Comparison of ENCODE assay signal across 1 cellular context in the genomic region with DNA sequence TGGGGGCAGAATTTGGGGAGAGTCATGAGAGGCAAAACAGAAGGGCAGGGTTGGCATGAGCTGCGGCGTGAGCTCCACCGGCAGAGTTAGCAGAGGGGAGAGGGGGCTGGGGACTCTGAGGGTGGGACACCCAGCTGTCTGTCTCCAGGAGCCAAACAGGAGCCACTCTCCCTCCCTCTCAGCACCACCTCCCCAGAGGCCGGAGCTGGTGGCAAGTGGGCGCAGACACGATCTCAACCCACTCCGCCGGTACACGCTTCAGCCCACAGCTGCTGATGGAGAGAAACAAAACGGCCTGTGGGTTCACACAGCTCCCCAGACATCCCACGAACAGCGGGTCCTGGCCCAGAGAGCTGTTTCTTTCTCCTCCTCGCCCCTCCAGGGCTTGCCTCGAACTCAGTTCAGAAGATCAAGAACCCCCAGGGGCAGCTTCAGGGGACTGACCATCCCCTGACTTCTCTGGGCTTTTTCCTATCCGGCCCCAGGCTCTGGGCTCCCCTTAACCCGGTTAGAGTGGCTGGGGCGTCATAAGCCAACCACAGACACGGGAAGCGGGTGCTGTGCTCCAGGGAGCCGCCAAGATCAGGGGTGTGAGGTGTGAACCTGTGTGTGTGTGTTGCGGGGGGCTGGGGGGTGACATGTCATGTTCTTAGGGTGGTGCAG.
A peak's percentile ranks its signal among the peaks of the same experiment; 100 is the strongest.
TF ChIP-seq lines count a peak whose summit lies in the region.

No MANE protein-coding gene starts in this region.

TF ChIP-seq in HepG2, 621 proteins besides CTCF, POLR2A, EP300 and RAD21 (continues in another document):
- TF ChIP-seq ZNF343 (CRISPR knock-in tag; IDR thresholded peaks at IDR 0.05) (no peak), ZNF256 (CRISPR knock-in tag; conservative IDR thresholded peaks at IDR 0.05) (no peak), ZNF687 (CRISPR knock-in tag; IDR thresholded peaks at IDR 0.05) (no peak), SIX1 (CRISPR knock-in tag; IDR thresholded peaks at IDR 0.05; ENCODE audit: borderline replicate concordance) (no peak), EZH2 (conservative IDR thresholded peaks at IDR 0.05; ENCODE audit: low read depth, low read length) (no peak), ZNF451 (CRISPR knock-in tag; IDR thresholded peaks at IDR 0.05) (no peak), ZNF121 (CRISPR knock-in tag; IDR thresholded peaks at IDR 0.05) (no peak), HDAC2 (CRISPR knock-in tag; IDR thresholded peaks at IDR 0.05) (0 out of 2 replicates have a peak, but pooled peaks have one; percentile 10), ZBTB37 (CRISPR knock-in tag; IDR thresholded peaks at IDR 0.05) (no peak), ZNF382 (CRISPR knock-in tag; IDR thresholded peaks at IDR 0.05; ENCODE audit: borderline replicate concordance) (no peak), ZNF350 (CRISPR knock-in tag; IDR thresholded peaks at IDR 0.05; ENCODE audit: borderline replicate concordance, low read depth) (0 out of 2 replicates have a peak, but pooled peaks have one; percentile 18), BRCA1 (CRISPR knock-in tag; IDR thresholded peaks at IDR 0.05) (no peak), NFKB2 (CRISPR knock-in tag; IDR thresholded peaks at IDR 0.05; ENCODE audit: borderline replicate concordance) (no peak), ZNF883 (CRISPR knock-in tag; IDR thresholded peaks at IDR 0.05; ENCODE audit: not compliant biosample characterization) (no peak), MLX (CRISPR knock-in tag; IDR thresholded peaks at IDR 0.05) (no peak), HOXA9 (CRISPR knock-in tag; IDR thresholded peaks at IDR 0.05; ENCODE audit: borderline replicate concordance) (no peak), GTF2F1 (IDR thresholded peaks at IDR 0.05; ENCODE audit: low read length) (no peak), HINFP (CRISPR knock-in tag; IDR thresholded peaks at IDR 0.05; ENCODE audit: low read depth) (no peak), POLR2G (IDR thresholded peaks at IDR 0.05; ENCODE audit: low read depth, low read length) (0 out of 2 replicates have a peak, but pooled peaks have one; percentile 1), DZIP1 (CRISPR knock-in tag; IDR thresholded peaks at IDR 0.05) (0 out of 2 replicates have a peak, but pooled peaks have one; percentile 18), EED (CRISPR knock-in tag; IDR thresholded peaks at IDR 0.05) (0 out of 2 replicates have a peak, but pooled peaks have one; percentile 25), SETDB1 (CRISPR knock-in tag; IDR thresholded peaks at IDR 0.05; ENCODE audit: borderline replicate concordance) (no peak), YEATS2 (CRISPR knock-in tag; IDR thresholded peaks at IDR 0.05; ENCODE audit: borderline replicate concordance) (no peak), AHR (CRISPR knock-in tag; IDR thresholded peaks at IDR 0.05) (no peak), ZNF576 (CRISPR knock-in tag; IDR thresholded peaks at IDR 0.05) (no peak), ZNF326 (CRISPR knock-in tag; IDR thresholded peaks at IDR 0.05; ENCODE audit: borderline replicate concordance) (peak; percentile 35; the same call in 1 of the 2 replicates), AGO2 (optimal IDR thresholded peaks at IDR 0.05; ENCODE audit: low read depth, low read length) (peak; percentile 20), TCF7 (IDR thresholded peaks at IDR 0.05; ENCODE audit: low read depth) (no peak)
- TF ChIP-seq, protein P1, sequence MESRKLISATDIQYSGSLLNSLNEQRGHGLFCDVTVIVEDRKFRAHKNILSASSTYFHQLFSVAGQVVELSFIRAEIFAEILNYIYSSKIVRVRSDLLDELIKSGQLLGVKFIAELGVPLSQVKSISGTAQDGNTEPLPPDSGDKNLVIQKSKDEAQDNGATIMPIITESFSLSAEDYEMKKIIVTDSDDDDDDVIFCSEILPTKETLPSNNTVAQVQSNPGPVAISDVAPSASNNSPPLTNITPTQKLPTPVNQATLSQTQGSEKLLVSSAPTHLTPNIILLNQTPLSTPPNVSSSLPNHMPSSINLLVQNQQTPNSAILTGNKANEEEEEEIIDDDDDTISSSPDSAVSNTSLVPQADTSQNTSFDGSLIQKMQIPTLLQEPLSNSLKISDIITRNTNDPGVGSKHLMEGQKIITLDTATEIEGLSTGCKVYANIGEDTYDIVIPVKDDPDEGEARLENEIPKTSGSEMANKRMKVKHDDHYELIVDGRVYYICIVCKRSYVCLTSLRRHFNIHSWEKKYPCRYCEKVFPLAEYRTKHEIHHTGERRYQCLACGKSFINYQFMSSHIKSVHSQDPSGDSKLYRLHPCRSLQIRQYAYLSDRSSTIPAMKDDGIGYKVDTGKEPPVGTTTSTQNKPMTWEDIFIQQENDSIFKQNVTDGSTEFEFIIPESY (CRISPR knock-in tag; IDR thresholded peaks at IDR 0.05) = no peak
- TF ChIP-seq, protein P2, sequence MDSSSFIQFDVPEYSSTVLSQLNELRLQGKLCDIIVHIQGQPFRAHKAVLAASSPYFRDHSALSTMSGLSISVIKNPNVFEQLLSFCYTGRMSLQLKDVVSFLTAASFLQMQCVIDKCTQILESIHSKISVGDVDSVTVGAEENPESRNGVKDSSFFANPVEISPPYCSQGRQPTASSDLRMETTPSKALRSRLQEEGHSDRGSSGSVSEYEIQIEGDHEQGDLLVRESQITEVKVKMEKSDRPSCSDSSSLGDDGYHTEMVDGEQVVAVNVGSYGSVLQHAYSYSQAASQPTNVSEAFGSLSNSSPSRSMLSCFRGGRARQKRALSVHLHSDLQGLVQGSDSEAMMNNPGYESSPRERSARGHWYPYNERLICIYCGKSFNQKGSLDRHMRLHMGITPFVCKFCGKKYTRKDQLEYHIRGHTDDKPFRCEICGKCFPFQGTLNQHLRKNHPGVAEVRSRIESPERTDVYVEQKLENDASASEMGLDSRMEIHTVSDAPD (CRISPR knock-in tag; IDR thresholded peaks at IDR 0.05) = 0 out of 2 replicates have a peak, but pooled peaks have one; percentile 18
- TF ChIP-seq, protein P3, sequence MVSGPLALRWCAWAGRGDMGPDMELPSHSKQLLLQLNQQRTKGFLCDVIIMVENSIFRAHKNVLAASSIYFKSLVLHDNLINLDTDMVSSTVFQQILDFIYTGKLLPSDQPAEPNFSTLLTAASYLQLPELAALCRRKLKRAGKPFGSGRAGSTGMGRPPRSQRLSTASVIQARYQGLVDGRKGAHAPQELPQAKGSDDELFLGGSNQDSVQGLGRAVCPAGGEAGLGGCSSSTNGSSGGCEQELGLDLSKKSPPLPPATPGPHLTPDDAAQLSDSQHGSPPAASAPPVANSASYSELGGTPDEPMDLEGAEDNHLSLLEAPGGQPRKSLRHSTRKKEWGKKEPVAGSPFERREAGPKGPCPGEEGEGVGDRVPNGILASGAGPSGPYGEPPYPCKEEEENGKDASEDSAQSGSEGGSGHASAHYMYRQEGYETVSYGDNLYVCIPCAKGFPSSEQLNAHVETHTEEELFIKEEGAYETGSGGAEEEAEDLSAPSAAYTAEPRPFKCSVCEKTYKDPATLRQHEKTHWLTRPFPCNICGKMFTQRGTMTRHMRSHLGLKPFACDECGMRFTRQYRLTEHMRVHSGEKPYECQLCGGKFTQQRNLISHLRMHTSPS (CRISPR knock-in tag; IDR thresholded peaks at IDR 0.05; ENCODE audit: low read depth) = no peak
- TF ChIP-seq, protein P4, sequence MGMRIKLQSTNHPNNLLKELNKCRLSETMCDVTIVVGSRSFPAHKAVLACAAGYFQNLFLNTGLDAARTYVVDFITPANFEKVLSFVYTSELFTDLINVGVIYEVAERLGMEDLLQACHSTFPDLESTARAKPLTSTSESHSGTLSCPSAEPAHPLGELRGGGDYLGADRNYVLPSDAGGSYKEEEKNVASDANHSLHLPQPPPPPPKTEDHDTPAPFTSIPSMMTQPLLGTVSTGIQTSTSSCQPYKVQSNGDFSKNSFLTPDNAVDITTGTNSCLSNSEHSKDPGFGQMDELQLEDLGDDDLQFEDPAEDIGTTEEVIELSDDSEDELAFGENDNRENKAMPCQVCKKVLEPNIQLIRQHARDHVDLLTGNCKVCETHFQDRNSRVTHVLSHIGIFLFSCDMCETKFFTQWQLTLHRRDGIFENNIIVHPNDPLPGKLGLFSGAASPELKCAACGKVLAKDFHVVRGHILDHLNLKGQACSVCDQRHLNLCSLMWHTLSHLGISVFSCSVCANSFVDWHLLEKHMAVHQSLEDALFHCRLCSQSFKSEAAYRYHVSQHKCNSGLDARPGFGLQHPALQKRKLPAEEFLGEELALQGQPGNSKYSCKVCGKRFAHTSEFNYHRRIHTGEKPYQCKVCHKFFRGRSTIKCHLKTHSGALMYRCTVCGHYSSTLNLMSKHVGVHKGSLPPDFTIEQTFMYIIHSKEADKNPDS (CRISPR knock-in tag; IDR thresholded peaks at IDR 0.05) = 0 out of 2 replicates have a peak, but pooled peaks have one; percentile 48
- TF ChIP-seq, protein P5, sequence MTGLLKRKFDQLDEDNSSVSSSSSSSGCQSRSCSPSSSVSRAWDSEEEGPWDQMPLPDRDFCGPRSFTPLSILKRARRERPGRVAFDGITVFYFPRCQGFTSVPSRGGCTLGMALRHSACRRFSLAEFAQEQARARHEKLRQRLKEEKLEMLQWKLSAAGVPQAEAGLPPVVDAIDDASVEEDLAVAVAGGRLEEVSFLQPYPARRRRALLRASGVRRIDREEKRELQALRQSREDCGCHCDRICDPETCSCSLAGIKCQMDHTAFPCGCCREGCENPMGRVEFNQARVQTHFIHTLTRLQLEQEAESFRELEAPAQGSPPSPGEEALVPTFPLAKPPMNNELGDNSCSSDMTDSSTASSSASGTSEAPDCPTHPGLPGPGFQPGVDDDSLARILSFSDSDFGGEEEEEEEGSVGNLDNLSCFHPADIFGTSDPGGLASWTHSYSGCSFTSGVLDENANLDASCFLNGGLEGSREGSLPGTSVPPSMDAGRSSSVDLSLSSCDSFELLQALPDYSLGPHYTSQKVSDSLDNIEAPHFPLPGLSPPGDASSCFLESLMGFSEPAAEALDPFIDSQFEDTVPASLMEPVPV (CRISPR knock-in tag; IDR thresholded peaks at IDR 0.05) = no peak
